ENCODE assay signal across 13 cellular contexts in the genomic region with DNA sequence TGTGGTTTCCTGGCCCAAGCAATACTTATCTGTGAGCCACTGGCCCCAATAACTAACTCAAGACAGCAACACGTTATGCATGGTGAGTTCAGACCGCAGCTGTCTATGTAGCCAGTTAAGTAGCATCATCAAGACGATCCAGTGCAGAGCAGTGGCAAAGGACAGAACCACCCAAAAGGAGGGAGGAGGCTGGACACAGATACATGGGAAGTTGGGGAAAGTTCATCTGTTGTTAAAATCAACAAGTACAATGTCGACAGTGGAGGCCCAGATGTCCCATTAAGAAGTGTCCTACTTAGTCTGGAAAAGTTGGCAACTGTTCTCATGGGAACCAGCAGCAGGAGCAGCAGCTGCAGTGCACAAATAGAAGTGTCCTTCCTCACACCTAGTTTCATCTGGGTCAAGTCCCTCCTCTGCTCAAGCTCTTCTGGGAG.
DNase-seq lines count a peak whose midpoint lies in the region; ATAC-seq, FAIRE-seq and TF ChIP-seq lines count a peak whose summit lies in the region.
"Had no signal": no experiment of that assay in that cellular context is flagged by ENCODE, and none has a peak within 500 bp of the region (broad histone marks: within the 10 kb centered on the region; RNA-seq: fewer than 3 reads in every experiment).

No MANE protein-coding gene starts in this region.

- H3K27me3 Mint-ChIP-seq in activated CD4-positive, alpha-beta memory T cell treated with anti-CD3 and anti-CD28 coated beads, Interleukin-2, amount 10 ng/mL, durations not matched to agents 7 days and 5 days: peaks cover 4% of the 10 kb centered on the region
- H3K27me3 Mint-ChIP-seq in naive thymus-derived CD4-positive, alpha-beta T cell: peaks cover 4 to 20% (median 16%) of the 10 kb centered on the region in 5 donors

- CTCF ChIA-PET in activated CD4-positive, alpha-beta memory T cell treated with anti-CD3 and anti-CD28 coated beads, Interleukin-2, amount 10 ng/mL, durations not matched to agents 7 days and 5 days (lab: Charles Lee): no interaction called here
- CTCF ChIA-PET in naive thymus-derived CD4-positive, alpha-beta T cell (lab: Charles Lee): no interaction called here

- FAIRE-seq in pancreas (lab: Jason Lieb, UNC): no peak

- ATAC-seq in GM18873 (IDR thresholded peaks at IDR 0.05; ENCODE audit: low FRiP score, unreplicated experiment) (peak; percentile 66), GM21825 (IDR thresholded peaks at IDR 0.05; ENCODE audit: unreplicated experiment) (peak; percentile 81), HG03571 (IDR thresholded peaks at IDR 0.05; ENCODE audit: unreplicated experiment) (peak; percentile 76), pancreas (peak; percentile 51 to 83 (median 75))
- ATAC-seq in naive thymus-derived CD4-positive, alpha-beta T cell: no peak

- H3K27me3 ChIP-seq in pancreas: no peaks in the 10 kb centered on the region
- H3K27me3 ChIP-seq in naive thymus-derived CD4-positive, alpha-beta T cell (ENCODE audit: control insufficient read depth in 2 of 2, insufficient read depth in 2 of 2, low read length in 2 of 2): peaks cover 0 to 2% of the 10 kb centered on the region in 2 donors

- DNase-seq in pancreas (peak in 4 of 6 donors; percentile 71 to 76 (median 72)), D341Med (ENCODE audit: low spot score) (no peak), OCI-M1 (lab: John Stamatoyannopoulos, UW) (no peak)
- DNase-seq in activated CD4-positive, alpha-beta memory T cell treated with anti-CD3 and anti-CD28 coated beads, Interleukin-2, amount 10 ng/mL, durations not matched to agents 7 days and 5 days: no peak
- DNase-seq in naive thymus-derived CD4-positive, alpha-beta T cell: no peak
- DNase-seq: activated CD4-positive, alpha-beta T cell treated with anti-CD3 and anti-CD28 coated beads, Interleukin-2, amount 50 U/mL, for 48 hours; amygdala; DMS153; stimulated activated CD4-positive, alpha-beta T cell treated with anti-CD3 and anti-CD28 coated beads, Interleukin-1b, Interleukin-23, amount 100 ng/mL, for 48 hours had no signal

- TF ChIP-seq CTCF in pancreas (IDR thresholded peaks at IDR 0.05): no peak

- H3K27ac ChIP-seq in pancreas: peak overlapping the region; percentile 45 to 64 (median 56)
- no peak overlapping the region for H3K27ac ChIP-seq in naive thymus-derived CD4-positive, alpha-beta T cell (ENCODE audit: low read depth, low read length)
- H3K27ac ChIP-seq: KMS-11 had no signal

- intact Hi-C loops in pancreas (cut with DNase I): no loop called here
- intact Hi-C loops in naive thymus-derived CD4-positive, alpha-beta T cell (cut with micrococcal nuclease): no loop called here

- H3K36me3 Mint-ChIP-seq in activated CD4-positive, alpha-beta memory T cell treated with anti-CD3 and anti-CD28 coated beads, Interleukin-2, amount 10 ng/mL, durations not matched to agents 7 days and 5 days (ENCODE audit: low read depth): no peaks in the 10 kb centered on the region
- no peaks in the 10 kb centered on the region for H3K36me3 Mint-ChIP-seq in naive thymus-derived CD4-positive, alpha-beta T cell

- H3K9me3 Mint-ChIP-seq in activated CD4-positive, alpha-beta memory T cell treated with anti-CD3 and anti-CD28 coated beads, Interleukin-2, amount 10 ng/mL, durations not matched to agents 7 days and 5 days: no peaks in the 10 kb centered on the region
- H3K9me3 Mint-ChIP-seq in naive thymus-derived CD4-positive, alpha-beta T cell: no peaks in the 10 kb centered on the region

- no peak overlapping the region for H3K4me3 Mint-ChIP-seq in activated CD4-positive, alpha-beta memory T cell treated with anti-CD3 and anti-CD28 coated beads, Interleukin-2, amount 10 ng/mL, durations not matched to agents 7 days and 5 days
- H3K4me3 Mint-ChIP-seq in naive thymus-derived CD4-positive, alpha-beta T cell: no peak overlapping the region

- no peaks in the 10 kb centered on the region for H3K4me1 Mint-ChIP-seq in activated CD4-positive, alpha-beta memory T cell treated with anti-CD3 and anti-CD28 coated beads, Interleukin-2, amount 10 ng/mL, durations not matched to agents 7 days and 5 days
- H3K4me1 Mint-ChIP-seq in naive thymus-derived CD4-positive, alpha-beta T cell: peaks cover 0 to 3% (median 0%) of the 10 kb centered on the region in 7 donors

- no peaks in the 10 kb centered on the region for H3K9me3 ChIP-seq in pancreas
- no peaks in the 10 kb centered on the region for H3K9me3 ChIP-seq in naive thymus-derived CD4-positive, alpha-beta T cell (ENCODE audit: control insufficient read depth in 2 of 3, low read length in 3 of 3)

- H3K27ac Mint-ChIP-seq in activated CD4-positive, alpha-beta memory T cell treated with anti-CD3 and anti-CD28 coated beads, Interleukin-2, amount 10 ng/mL, durations not matched to agents 7 days and 5 days: no peak overlapping the region
- H3K27ac Mint-ChIP-seq in naive thymus-derived CD4-positive, alpha-beta T cell: no peak overlapping the region

- POLR2A ChIA-PET in activated CD4-positive, alpha-beta memory T cell treated with anti-CD3 and anti-CD28 coated beads, Interleukin-2, amount 10 ng/mL, durations not matched to agents 7 days and 5 days (lab: Charles Lee): no interaction called here
- POLR2A ChIA-PET in naive thymus-derived CD4-positive, alpha-beta T cell (lab: Charles Lee): no interaction called here

- peaks cover 39 to 43% (median 39%) of the 10 kb centered on the region in 3 donors for H3K4me1 ChIP-seq in pancreas
- no peaks in the 10 kb centered on the region for H3K4me1 ChIP-seq in naive thymus-derived CD4-positive, alpha-beta T cell (ENCODE audit: control insufficient read depth in 2 of 2, insufficient read depth in 2 of 2, low read length in 2 of 2)

- H3K36me3 ChIP-seq in pancreas: no peaks in the 10 kb centered on the region
- no peaks in the 10 kb centered on the region for H3K36me3 ChIP-seq in naive thymus-derived CD4-positive, alpha-beta T cell (ENCODE audit: control insufficient read depth in 2 of 3, insufficient read depth in 3 of 3, low read length in 3 of 3)

- 37 to 56% methylated on average over 4 of the region's 4 CpGs for WGBS in pancreas, 2 donors

- H3K4me3 ChIP-seq in pancreas: no peak overlapping the region
- no peak overlapping the region for H3K4me3 ChIP-seq in naive thymus-derived CD4-positive, alpha-beta T cell (ENCODE audit: low read length)

Comparison
In these comparisons a context has a peak if more than half of its experiments do, and no peak if none do; other contexts are left out.
1. DNase-seq: peak in pancreas (4 of 6); none in activated CD4-positive, alpha-beta memory T cell treated with anti-CD3 and anti-CD28 coated beads, Interleukin-2, amount 10 ng/mL, durations not matched to agents 7 days and 5 days (single experiment), D341Med (single experiment), OCI-M1 (single experiment) and naive thymus-derived CD4-positive, alpha-beta T cell (0 of 9).